12 cellular contexts compared by ENCODE assay signal in the genomic region with DNA sequence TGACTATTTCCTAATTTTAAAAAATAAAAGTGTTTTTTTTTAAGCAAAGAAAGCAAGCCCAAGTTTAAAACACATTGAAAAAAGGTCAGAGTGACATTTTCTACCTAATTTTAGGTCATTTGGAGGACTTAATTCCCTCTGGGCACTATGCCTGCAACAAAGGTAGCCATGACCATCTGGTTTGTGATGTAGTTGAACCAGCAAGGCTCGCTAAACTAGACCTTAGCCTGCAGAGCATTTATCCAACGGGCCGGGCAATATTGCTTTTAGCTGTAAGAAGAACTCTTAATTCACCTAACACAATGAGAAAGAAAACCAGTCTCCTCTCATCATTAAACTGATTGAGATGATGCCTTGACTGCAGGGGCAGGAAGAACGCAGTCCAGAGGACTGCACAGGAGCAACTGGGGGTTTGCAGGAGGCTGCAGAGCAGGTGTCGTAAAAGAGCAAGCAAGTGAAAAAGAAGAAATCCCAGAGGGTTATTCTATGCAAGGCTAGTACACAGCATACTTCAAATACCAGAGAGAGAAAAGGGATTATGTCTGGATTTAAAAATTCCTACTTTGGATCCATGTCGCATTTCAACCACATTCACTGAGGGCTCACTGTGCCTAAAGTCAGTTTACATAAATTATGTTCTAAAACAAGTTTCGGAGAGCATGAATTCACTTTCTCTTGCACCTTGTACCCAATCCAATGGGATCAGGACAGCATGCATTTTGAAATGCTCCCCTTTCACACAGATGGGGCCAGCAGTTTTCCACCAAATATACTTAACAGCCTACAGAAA. TPM values are rescaled to one million over a fixed set of nuclear protein-coding genes. Genes with fewer than 3 reads are reported as not detected.
A peak's percentile ranks its signal among the peaks of the same experiment; 100 is the strongest.
DNase-seq lines count a peak whose midpoint lies in the region; TF ChIP-seq lines count a peak whose summit lies in the region.
"Had no signal": no experiment of that assay in that cellular context is flagged by ENCODE, and none has a peak within 500 bp of the region (broad histone marks: within the 10 kb centered on the region; RNA-seq: fewer than 3 reads in every experiment).

No MANE protein-coding gene starts in this region.

- no peaks in the 10 kb centered on the region for H4K20me1 ChIP-seq in Karpas-422 (ENCODE audit: insufficient read depth, low read depth, low read length)

- no peak overlapping the region for H3K9ac ChIP-seq in stomach smooth muscle (ENCODE audit: low read length in 2 of 2)
- H3K9ac ChIP-seq in Karpas-422 (ENCODE audit: low read length): no peak overlapping the region

- H3K27me3 ChIP-seq in layer of hippocampus (ENCODE audit: control insufficient read depth, insufficient read depth, low read length) (no peaks in the 10 kb centered on the region), stomach smooth muscle (ENCODE audit: control insufficient read depth in 1 of 2, insufficient read depth in 2 of 2, low read length in 2 of 2) (no peaks in the 10 kb centered on the region), Karpas-422 (ENCODE audit: low read length) (no peaks in the 10 kb centered on the region)

- H3K4me3 ChIP-seq in LNCaP clone FGC (ENCODE audit: low read depth, low read length) (no peak overlapping the region), stomach smooth muscle (ENCODE audit: low read length in 2 of 2) (peak overlapping the region in 1 of 2 donors; percentile 36), Karpas-422 (ENCODE audit: low read length) (no peak overlapping the region)
- H3K4me3 ChIP-seq: mucosa of descending colon had no signal

- no peaks in the 10 kb centered on the region for H3K9me3 ChIP-seq in stomach smooth muscle (ENCODE audit: control insufficient read depth in 2 of 2, low read length in 2 of 2)
- H3K9me3 ChIP-seq in Karpas-422 (ENCODE audit: low read length): no peaks in the 10 kb centered on the region
- H3K9me3 ChIP-seq: mucosa of descending colon had no signal

- no peaks in the 10 kb centered on the region for H3K36me3 ChIP-seq in stomach smooth muscle (ENCODE audit: control insufficient read depth in 2 of 2, insufficient read depth in 2 of 2, low read length in 2 of 2)
- H3K36me3 ChIP-seq in Karpas-422 (ENCODE audit: insufficient read depth, low read length): peaks cover 31% of the 10 kb centered on the region; the same call in 1 of the 2 replicates

- H3K4me1 ChIP-seq in stomach smooth muscle (ENCODE audit: control insufficient read depth, insufficient read depth, low read length): peaks cover 37% of the 10 kb centered on the region
- H3K4me1 ChIP-seq in Karpas-422 (ENCODE audit: low read length): no peaks in the 10 kb centered on the region

- H3K79me2 ChIP-seq in Karpas-422 (ENCODE audit: low read length): peaks cover 71% of the 10 kb centered on the region

- DNase-seq in LNCaP clone FGC (ENCODE audit: low read depth) (peak; percentile 18), astrocyte of the hippocampus (ENCODE audit: low read depth, low spot score) (peak; percentile 54), Karpas-422 (no peak), NCI-H2029 treated with DMSO at 0.1 percent for 48 hours (lab: John Stamatoyannopoulos, UW) (no peak), NCI-H526 treated with DMSO at 0.1 percent for 48 hours (lab: John Stamatoyannopoulos, UW) (no peak), islet precursor cell (no peak)
- DNase-seq: DND-41; mucosa of descending colon; NK-92 treated with Interleukin-12 subunit alpha and Interleukin-12 subunit beta, amount 100 ng/mL, for 24 hours; stimulated activated naive CD4-positive, alpha-beta T cell treated with Interleukin-2 at 50 U/mL for 16 hours had no signal

- H3K9me2 ChIP-seq in Karpas-422 (replicated peaks; ENCODE audit: insufficient read depth, low read length): no peaks in the 10 kb centered on the region

- H3K27ac ChIP-seq in layer of hippocampus (ENCODE audit: low read depth, low read length) (peak overlapping the region; percentile 38), stomach smooth muscle (ENCODE audit: low read length) (peak overlapping the region; percentile 33), Karpas-422 (ENCODE audit: low read length) (no peak overlapping the region)

- TF ChIP-seq CTCF in LNCaP clone FGC (IDR thresholded peaks at IDR 0.05; ENCODE audit: control insufficient read depth, extremely low read depth, insufficient read depth): no peak

- no peak overlapping the region for H3K4me2 ChIP-seq in Karpas-422 (ENCODE audit: low read depth, low read length, poor library complexity, severe bottlenecking)

- no peak overlapping the region for H2AFZ ChIP-seq in Karpas-422 (ENCODE audit: low read length)

RNA-seq across cellular contexts. Expression of a gene that starts 12.8 kb away (rescaled TPM):
- 51.2 and 55.5 TPM in 2 replicates for total RNA-seq in Karpas-422 (2014; rRNA removed; shearing (Covaris generic); ENCODE audit: low replicate concordance)

Comparison
In these comparisons a context has a peak if more than half of its experiments do, and no peak if none do; other contexts are left out.
1. DNase-seq: peak in LNCaP clone FGC (single experiment) and astrocyte of the hippocampus (single experiment); none in Karpas-422 (single experiment), NCI-H2029 treated with DMSO at 0.1 percent for 48 hours (single experiment), NCI-H526 treated with DMSO at 0.1 percent for 48 hours (single experiment) and islet precursor cell (single experiment).